ENCODE assay signal across 22 cellular contexts in genomic region chr6:144220031-144220790, GRCh38.
"Had no signal": no experiment of that assay in that cellular context is flagged by ENCODE, and none has a peak within 500 bp of the region (broad histone marks: within the 10 kb centered on the region; RNA-seq: fewer than 3 reads in every experiment).

No MANE protein-coding gene starts in this region.

- H3K36me3 ChIP-seq: adrenal gland, MG63 had no signal

- H3K27ac ChIP-seq: adrenal gland, PC-9, VCaP had no signal

- ATAC-seq: activated T-cell treated with anti-CD3 and anti-CD28 coated beads, Interleukin-2, amount 50 U/mL, for 72 hours; T-helper 17 cell had no signal

- H2AFZ ChIP-seq: PC-9 had no signal

- H3K27me3 ChIP-seq: adrenal gland, MG63 had no signal

- H3K4me2 ChIP-seq: PC-9 had no signal

- DNase-seq: activated CD4-positive, alpha-beta memory T cell treated with anti-CD3 and anti-CD28 coated beads, Interleukin-2, amount 10 ng/mL, durations not matched to agents 7 days and 5 days; activated CD4-positive, alpha-beta T cell treated with anti-CD3 and anti-CD28 coated beads, Interleukin-2, amount 10 ng/mL, durations not matched to agents 7 days and 5 days; activated CD4-positive, CD25-positive, alpha-beta regulatory T cell; activated gamma-delta T cell treated with Interleukin-2 at 50 U/mL for 16 hours; activated naive CD4-positive, alpha-beta T cell treated with anti-CD3 and anti-CD28 coated beads, Interleukin-2, amount 10 ng/mL, durations not matched to agents 7 days and 5 days; activated naive CD8-positive, alpha-beta T cell treated with anti-CD3 and anti-CD28 coated beads for 36 hours; activated T-cell treated with anti-CD3 and anti-CD28 coated beads for 4 hours; activated T-cell treated with anti-CD3 and anti-CD28 coated beads, Interleukin-2, amount 50 U/mL, for 72 hours; adrenal gland; aorta; MG63; NCI-H1105; NCI-H1436; NCI-H1694 treated with DMSO at 0.1 percent for 48 hours; NCI-H2029 treated with DMSO at 0.1 percent for 48 hours; NCI-H510A treated with DMSO at 0.1 percent for 48 hours; NCI-H69; PC-9; SIG-M5; T-helper 17 cell; T1000 had no signal

- H3K4me3 ChIP-seq: adrenal gland, MG63, PC-9 had no signal

- H3K9me3 ChIP-seq: adrenal gland, MG63 had no signal
